Comparison of ENCODE assay signal across 1 cellular context in the genomic region with DNA sequence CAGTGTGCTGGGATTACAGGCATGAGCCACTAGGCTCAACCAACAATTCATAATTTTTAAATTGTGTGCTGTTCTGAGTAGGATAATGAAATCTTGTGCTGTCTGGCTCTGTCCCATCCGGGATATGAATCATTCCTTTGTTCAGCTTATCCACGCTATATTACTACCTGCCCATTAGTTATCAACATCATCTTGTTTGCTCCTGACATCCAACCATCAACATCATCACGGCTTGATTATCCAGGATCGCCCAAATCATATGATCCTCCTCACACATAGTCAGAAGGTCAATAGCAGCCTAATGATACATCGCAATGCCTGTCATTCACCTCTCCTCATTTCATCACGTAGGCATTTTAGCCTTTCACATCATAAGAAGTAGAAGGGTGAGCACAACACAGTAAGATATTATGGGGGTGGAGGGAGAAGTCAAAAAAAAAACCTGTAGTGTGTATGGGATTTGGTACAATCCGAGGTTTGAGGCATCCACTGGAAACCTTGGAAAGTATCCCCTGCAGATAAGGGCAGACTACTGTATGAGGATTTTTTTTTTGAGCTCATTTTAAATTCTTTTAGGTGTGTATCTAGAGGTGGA.
TF ChIP-seq lines count a peak whose summit lies in the region.

No MANE protein-coding gene starts in this region.

TF ChIP-seq in SK-N-SH treated with all-trans-retinoic acid at 6 μM for 48 hours, 23 proteins besides CTCF, POLR2A, EP300 and RAD21 (continued from another document):
- TF ChIP-seq, protein P1, sequence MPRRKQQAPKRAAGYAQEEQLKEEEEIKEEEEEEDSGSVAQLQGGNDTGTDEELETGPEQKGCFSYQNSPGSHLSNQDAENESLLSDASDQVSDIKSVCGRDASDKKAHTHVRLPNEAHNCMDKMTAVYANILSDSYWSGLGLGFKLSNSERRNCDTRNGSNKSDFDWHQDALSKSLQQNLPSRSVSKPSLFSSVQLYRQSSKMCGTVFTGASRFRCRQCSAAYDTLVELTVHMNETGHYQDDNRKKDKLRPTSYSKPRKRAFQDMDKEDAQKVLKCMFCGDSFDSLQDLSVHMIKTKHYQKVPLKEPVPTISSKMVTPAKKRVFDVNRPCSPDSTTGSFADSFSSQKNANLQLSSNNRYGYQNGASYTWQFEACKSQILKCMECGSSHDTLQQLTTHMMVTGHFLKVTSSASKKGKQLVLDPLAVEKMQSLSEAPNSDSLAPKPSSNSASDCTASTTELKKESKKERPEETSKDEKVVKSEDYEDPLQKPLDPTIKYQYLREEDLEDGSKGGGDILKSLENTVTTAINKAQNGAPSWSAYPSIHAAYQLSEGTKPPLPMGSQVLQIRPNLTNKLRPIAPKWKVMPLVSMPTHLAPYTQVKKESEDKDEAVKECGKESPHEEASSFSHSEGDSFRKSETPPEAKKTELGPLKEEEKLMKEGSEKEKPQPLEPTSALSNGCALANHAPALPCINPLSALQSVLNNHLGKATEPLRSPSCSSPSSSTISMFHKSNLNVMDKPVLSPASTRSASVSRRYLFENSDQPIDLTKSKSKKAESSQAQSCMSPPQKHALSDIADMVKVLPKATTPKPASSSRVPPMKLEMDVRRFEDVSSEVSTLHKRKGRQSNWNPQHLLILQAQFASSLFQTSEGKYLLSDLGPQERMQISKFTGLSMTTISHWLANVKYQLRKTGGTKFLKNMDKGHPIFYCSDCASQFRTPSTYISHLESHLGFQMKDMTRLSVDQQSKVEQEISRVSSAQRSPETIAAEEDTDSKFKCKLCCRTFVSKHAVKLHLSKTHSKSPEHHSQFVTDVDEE (CRISPR knock-in tag; IDR thresholded peaks at IDR 0.05) = no peak
- TF ChIP-seq ZFP3 (CRISPR knock-in tag; IDR thresholded peaks at IDR 0.05) (no peak), PPARA (CRISPR knock-in tag; IDR thresholded peaks at IDR 0.05; ENCODE audit: borderline replicate concordance) (no peak), ZNF70 (CRISPR knock-in tag; IDR thresholded peaks at IDR 0.05) (no peak), CSDC2 (CRISPR knock-in tag; IDR thresholded peaks at IDR 0.05) (no peak), ZFP30 (CRISPR knock-in tag; IDR thresholded peaks at IDR 0.05) (no peak)
TF ChIP-seq in SK-N-SH treated with all-trans-retinoic acid at 6 μM for 48 hours: peak in this region for 0.
